Comparison of ENCODE assay signal across 21 cellular contexts in the genomic region with DNA sequence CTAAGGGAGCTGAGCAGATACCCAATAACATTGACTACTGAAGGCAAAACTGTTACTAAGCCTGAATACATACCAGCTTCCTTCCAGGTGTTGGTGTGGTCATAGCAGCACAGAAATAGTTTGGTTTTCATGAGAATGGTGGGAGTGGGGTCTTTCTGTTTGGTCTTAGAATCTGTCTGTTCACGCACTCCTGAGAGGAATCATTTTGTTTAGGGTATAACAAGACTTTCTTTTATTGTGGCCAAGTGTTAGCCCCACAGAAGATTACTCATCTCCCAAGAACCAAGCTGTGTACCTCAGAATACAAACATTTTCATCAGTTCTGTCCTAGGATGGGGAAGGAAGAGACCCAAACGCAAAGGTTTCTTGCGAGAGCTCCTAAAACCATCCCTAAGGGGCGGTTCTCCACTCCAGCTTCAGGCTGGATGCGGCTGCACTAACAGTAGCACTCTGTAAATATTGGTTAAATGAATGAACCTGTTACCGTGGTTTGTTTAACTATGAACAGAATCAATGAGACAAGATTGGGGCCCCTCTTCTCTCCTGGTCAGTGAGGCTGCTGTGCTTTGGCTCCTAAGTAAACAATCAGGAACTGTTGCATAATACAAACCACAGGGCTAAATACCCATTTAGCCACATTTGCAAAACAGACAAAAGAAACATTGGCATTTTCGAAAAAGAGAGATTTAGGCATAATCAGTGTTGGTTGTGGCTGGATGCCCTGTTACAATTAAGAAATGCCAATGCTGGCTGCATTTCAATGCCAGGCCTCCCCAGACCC. TPM values are rescaled to one million over a fixed set of nuclear protein-coding genes. Genes with fewer than 3 reads are reported as not detected.
DNase-seq lines count a peak whose midpoint lies in the region; ATAC-seq, FAIRE-seq and TF ChIP-seq lines count a peak whose summit lies in the region.
"Had no signal": no experiment of that assay in that cellular context is flagged by ENCODE, and none has a peak within 500 bp of the region (broad histone marks: within the 10 kb centered on the region; RNA-seq: fewer than 3 reads in every experiment).

No MANE protein-coding gene starts in this region.

- ATAC-seq in HepG2 (peak; percentile 100), HG03280 (IDR thresholded peaks at IDR 0.05; ENCODE audit: unreplicated experiment) (no peak), GM21619 (IDR thresholded peaks at IDR 0.05; ENCODE audit: unreplicated experiment) (no peak)
- ATAC-seq: activated CD8-positive, alpha-beta T cell treated with anti-CD3 and anti-CD28 coated beads for 36 hours; activated naive CD8-positive, alpha-beta T cell treated with anti-CD3 and anti-CD28 coated beads, Interleukin-2, amount 50 U/mL, for 24 hours; gastrocnemius medialis; K562; T-helper 17 cell had no signal

- peak overlapping the region; percentile 56 for H3K4me2 ChIP-seq in HepG2 (ENCODE audit: low read depth, low read length)

- no peaks in the 10 kb centered on the region for H3K9me3 ChIP-seq in HepG2 (ENCODE audit: low read length)
- H3K9me3 ChIP-seq: BE2C, gastrocnemius medialis had no signal

- DNase-seq in COLO668 (lab: John Stamatoyannopoulos, UW; ENCODE audit: unreplicated experiment), result peak; percentile 54
- peak; percentile 79 for DNase-seq in M059J (ENCODE audit: low read depth)
- peak; percentile 40 for DNase-seq in astrocyte of the spinal cord (ENCODE audit: low read depth, low spot score)
- DNase-seq in HepG2 (ENCODE audit: low spot score), result peak; percentile 95
- DNase-seq in head of caudate nucleus, result no peak
- no peak for DNase-seq in KG1 (lab: John Stamatoyannopoulos, UW)
- DNase-seq: activated CD8-positive, alpha-beta T cell treated with anti-CD3 and anti-CD28 coated beads for 36 hours; activated naive CD8-positive, alpha-beta T cell treated with anti-CD3 and anti-CD28 coated beads, Interleukin-2, amount 50 U/mL, for 24 hours; BE2C; gastrocnemius medialis; NCI-H1105 treated with DMSO at 0.1 percent for 48 hours; NCI-H2171; occipital lobe; SIG-M5; stimulated activated CD4-positive, alpha-beta T cell treated with anti-CD3 and anti-CD28 coated beads, Interleukin-4, amount 100 ng/mL, for 24 hours; T-helper 17 cell had no signal

- no TSS peak for BruUV-seq in HepG2 (replicated peaks; lab: Mats Ljungman, UMichigan)

- H2AFZ ChIP-seq in HepG2 (ENCODE audit: low read length), result no peak overlapping the region

- TF ChIP-seq RAD21 in HepG2 (CRISPR knock-in tag; IDR thresholded peaks at IDR 0.05), result no peak

- FAIRE-seq in HepG2 (lab: Jason Lieb, UNC), result peak; percentile 98
- FAIRE-seq: D721Med, H54, K562 had no signal

- H3K27me3 ChIP-seq in HepG2 (ENCODE audit: control insufficient read depth in 1 of 2, insufficient read depth in 2 of 2, low read length in 2 of 2), result peaks cover 0 to 18% of the 10 kb centered on the region in 2 experiments; a peak in 3 of 5 replicates
- H3K27me3 ChIP-seq: BE2C, gastrocnemius medialis had no signal

- H3K4me3 ChIP-seq in astrocyte of the spinal cord (ENCODE audit: low read depth, low read length), result no peak overlapping the region
- H3K4me3 ChIP-seq in HepG2 (replicated peaks in 1 of 3; ENCODE audit: insufficient read depth in 1 of 3, low read depth in 2 of 3, low read length in 3 of 3), result no peak overlapping the region; a peak in 1 of 6 replicates
- H3K4me3 ChIP-seq: gastrocnemius medialis, K562 had no signal

- H3K79me2 ChIP-seq in HepG2 (ENCODE audit: insufficient read depth, low read length), result no peaks in the 10 kb centered on the region

- peaks cover 27% of the 10 kb centered on the region for H3K4me1 ChIP-seq in HepG2 (ENCODE audit: insufficient read depth, low read length)
- H3K4me1 ChIP-seq: BE2C, gastrocnemius medialis had no signal

- TF ChIP-seq CTCF in astrocyte of the spinal cord (IDR thresholded peaks at IDR 0.05; ENCODE audit: low read depth, low read length), result no peak
- no peak for TF ChIP-seq CTCF in HepG2 (CRISPR knock-in tag; IDR thresholded peaks at IDR 0.05)

- intact Hi-C loops in HepG2 (cut with micrococcal nuclease; ENCODE audit: unreplicated experiment) (loop anchor here (5.0 kb wide), 2 partner anchors 109 to 144 kb away; no protein-coding TSS in a partner anchor), head of caudate nucleus (cut with DNase I) (no loop called here)

- POLR2A ChIA-PET in HepG2 (lab: Yijun Ruan, JAX), result interaction anchor here (1.0 to 1.1 kb wide), 2 partner anchors 170 to 171 kb away, joined by 3 to 4 read pairs; partner anchors contain the start of gene SLX4IP

- H3K9ac ChIP-seq in HepG2 (ENCODE audit: insufficient read depth, low read depth, low read length), result no peak overlapping the region

- in situ Hi-C loops in astrocyte of the spinal cord (cut with HindIII; ENCODE audit: low sequenced_read_pairs), result no loop called here
- in situ Hi-C loops in HepG2 (cut with HindIII; ENCODE audit: extremely low pct_ligation_motif_present, low pct_unique_long_range_greater_than_20kb), result no loop called here

- TF ChIP-seq POLR2A in HepG2 (IDR thresholded peaks at IDR 0.05; ENCODE audit: insufficient read depth in 1 of 2, low read depth in 2 of 2, low read length in 2 of 2), result no peak

- 6% methylated on average over 7 of the region's 7 CpGs for WGBS in HepG2 (ENCODE audit: low lambda C conversion rate)

- H4K20me1 ChIP-seq in HepG2 (ENCODE audit: insufficient read depth, low read length), result no peaks in the 10 kb centered on the region

- CTCF ChIA-PET in HepG2 (lab: Yijun Ruan, JAX; ENCODE audit: low intra/inter-chr PET ratio, low total read pairs), result no interaction called here

- no peaks in the 10 kb centered on the region for H3K36me3 ChIP-seq in HepG2 (replicated peaks in 1 of 2; ENCODE audit: control insufficient read depth in 1 of 2, insufficient read depth in 2 of 2, low read length in 2 of 2)
- H3K36me3 ChIP-seq: gastrocnemius medialis had no signal

- TF ChIP-seq EP300 in HepG2 (IDR thresholded peaks at IDR 0.05; ENCODE audit: low read depth in 2 of 2, low read length in 2 of 2), result peak; percentile 70 to 94; a peak in 3 of 4 replicates
- peak; percentile 80 for TF ChIP-seq EP300 in HepG2 (CRISPR knock-in tag; IDR thresholded peaks at IDR 0.05; ENCODE audit: borderline replicate concordance)

- no peak overlapping the region for H3K27ac ChIP-seq in HepG2 (ENCODE audit: extremely low read length, insufficient read depth, low read length)
- H3K27ac ChIP-seq: gastrocnemius medialis had no signal

TF ChIP-seq in HepG2, 621 proteins besides CTCF, POLR2A, EP300 and RAD21 (continues in another document):
- TF ChIP-seq ARNT2 (CRISPR knock-in tag; IDR thresholded peaks at IDR 0.05; ENCODE audit: low read depth) (peak; percentile 62; the same call in 1 of the 2 replicates), TRIM24 (CRISPR knock-in tag; IDR thresholded peaks at IDR 0.05) (peak; percentile 76; the same call in 1 of the 2 replicates), RORA (CRISPR knock-in tag; IDR thresholded peaks at IDR 0.05) (no peak), ZNF644 (CRISPR knock-in tag; IDR thresholded peaks at IDR 0.05; ENCODE audit: low read depth) (peak; percentile 96), NCOA5 (CRISPR knock-in tag; IDR thresholded peaks at IDR 0.05) (no peak), IRF1 (CRISPR knock-in tag; IDR thresholded peaks at IDR 0.05; ENCODE audit: low read depth) (no peak), ZBTB20 (CRISPR knock-in tag; IDR thresholded peaks at IDR 0.05; ENCODE audit: borderline replicate concordance, low read depth) (peak; percentile 96; the same call in 1 of the 2 replicates), ZNF207 (IDR thresholded peaks at IDR 0.05; ENCODE audit: borderline replicate concordance) (no peak)
- TF ChIP-seq, protein P1, sequence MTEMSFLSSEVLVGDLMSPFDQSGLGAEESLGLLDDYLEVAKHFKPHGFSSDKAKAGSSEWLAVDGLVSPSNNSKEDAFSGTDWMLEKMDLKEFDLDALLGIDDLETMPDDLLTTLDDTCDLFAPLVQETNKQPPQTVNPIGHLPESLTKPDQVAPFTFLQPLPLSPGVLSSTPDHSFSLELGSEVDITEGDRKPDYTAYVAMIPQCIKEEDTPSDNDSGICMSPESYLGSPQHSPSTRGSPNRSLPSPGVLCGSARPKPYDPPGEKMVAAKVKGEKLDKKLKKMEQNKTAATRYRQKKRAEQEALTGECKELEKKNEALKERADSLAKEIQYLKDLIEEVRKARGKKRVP (CRISPR knock-in tag; IDR thresholded peaks at IDR 0.05), result peak in 1 of 2 experiments; percentile 95; a peak in 2 of 4 replicates

RNA-seq across cellular contexts. Expression of gene SNAP25, which starts 44.9 kb away (rescaled TPM):
- 11.9 and 15.0 TPM in 2 replicates for total RNA-seq in M059J (2014; rRNA removed; shearing (Covaris generic))
- total RNA-seq in HepG2 (2016; rRNA removed; fragmentation: Illumina TruSeq; extraction: Trizol), result not detected in 2 replicates
- not detected in 2 replicates for total RNA-seq in HepG2 (2016; cell fraction: cytosol; rRNA removed; fragmentation: Illumina TruSeq; extraction: Trizol; ENCODE audit: low read depth)
- total RNA-seq in HepG2 (2016; cell fraction: insoluble cytoplasmic fraction; rRNA removed; fragmentation: Illumina TruSeq; extraction: Trizol), result not detected in 2 replicates
- not detected in 2 replicates for total RNA-seq in HepG2 (2016; cell fraction: membrane; rRNA removed; fragmentation: Illumina TruSeq; extraction: Trizol)
- not detected in 2 replicates for total RNA-seq in HepG2 (2016; cell fraction: nucleus; rRNA removed; fragmentation: Illumina TruSeq; extraction: Trizol)
- polyA plus RNA-seq in HepG2 (2011; rRNA removed), result not detected in 2 replicates
- not detected in 2 replicates for polyA plus RNA-seq in HepG2 (2011; cell fraction: cytosol; rRNA removed)
- not detected in 2 replicates for polyA plus RNA-seq in HepG2 (2011; cell fraction: nucleus; rRNA removed)
- polyA plus RNA-seq in HepG2 (2012), result 0.15 TPM in 1 of 2 replicates, not detected in the other
- polyA plus RNA-seq in HepG2 (2016; cell fraction: cytosol; fragmentation: Illumina TruSeq; extraction: Trizol; ENCODE audit: low read depth), result not detected in 2 replicates
- not detected in 2 replicates for polyA plus RNA-seq in HepG2 (2016; cell fraction: insoluble cytoplasmic fraction; fragmentation: Illumina TruSeq; extraction: Trizol; ENCODE audit: low read depth)
- not detected in 2 replicates for polyA plus RNA-seq in HepG2 (2016; cell fraction: membrane; fragmentation: Illumina TruSeq; extraction: Trizol; ENCODE audit: low read depth)
- polyA plus RNA-seq in HepG2 (2016; cell fraction: nucleus; fragmentation: Illumina TruSeq; extraction: Trizol; ENCODE audit: insufficient read depth, low read depth), result not detected in 2 replicates
- polyA minus RNA-seq in HepG2 (2011; rRNA and poly(A)+ RNA removed; ENCODE audit: low replicate concordance), result 8.1 TPM in 1 of 2 replicates, not detected in the other
- not detected in 2 replicates for polyA minus RNA-seq in HepG2 (2011; cell fraction: cytosol; rRNA and poly(A)+ RNA removed)
- polyA minus RNA-seq in HepG2 (2011; cell fraction: nucleus; rRNA and poly(A)+ RNA removed), result not detected in 2 replicates
- total RNA-seq: activated CD8-positive, alpha-beta T cell treated with anti-CD3 and anti-CD28 coated beads for 36 hours; K562; T-helper 17 cell had no signal

Comparison
In these comparisons a context has a peak if more than half of its experiments do, and no peak if none do; other contexts are left out.
1. DNase-seq: peak in COLO668 (single experiment), M059J (single experiment), astrocyte of the spinal cord (single experiment) and HepG2 (single experiment); none in head of caudate nucleus (0 of 42) and KG1 (single experiment).
2. RNA of gene SNAP25, which starts 44.9 kb away (total RNA-seq): 11.9 to 15.0 TPM in M059J; not detected in HepG2; every median in the first group is over 10 times any median in the second.